ENCODE assay signal across 14 cellular contexts in the genomic region with DNA sequence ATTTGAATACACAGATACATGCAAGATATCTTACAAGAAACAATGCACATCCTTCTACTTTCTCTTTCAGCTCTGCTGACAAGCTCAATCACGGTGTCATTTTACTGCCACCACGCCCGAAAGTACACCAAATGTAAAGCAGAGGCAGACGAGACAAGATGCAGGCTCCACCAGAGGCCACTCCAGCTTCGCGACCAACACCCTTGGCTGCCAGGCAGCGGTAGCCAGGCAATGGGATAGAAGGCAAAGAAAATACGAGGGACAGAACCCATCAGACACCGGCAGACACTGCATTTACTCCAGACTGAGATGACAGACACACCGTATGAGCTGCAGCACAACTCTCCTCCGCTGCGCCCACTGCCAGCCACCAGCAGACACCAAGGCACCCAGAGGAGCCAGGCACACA. TPM values are rescaled to one million over a fixed set of nuclear protein-coding genes. Genes with fewer than 3 reads are reported as not detected.
DNase-seq lines count a peak whose midpoint lies in the region; ATAC-seq and TF ChIP-seq lines count a peak whose summit lies in the region.
"Had no signal": no experiment of that assay in that cellular context is flagged by ENCODE, and none has a peak within 500 bp of the region (broad histone marks: within the 10 kb centered on the region; RNA-seq: fewer than 3 reads in every experiment).

No MANE protein-coding gene starts in this region.

- no peak for ATAC-seq in stimulated activated naive CD8-positive, alpha-beta T cell treated with anti-CD3 and anti-CD28 coated beads, Interleukin-15, Interleukin-2, amounts not matched to agents 100 U/mL and 50 U/mL, for 24 hours
- no peak for ATAC-seq in naive thymus-derived CD4-positive, alpha-beta T cell
- ATAC-seq: GM12878, left lung had no signal

- H3K27me3 ChIP-seq in naive thymus-derived CD4-positive, alpha-beta T cell (ENCODE audit: control insufficient read depth in 2 of 2, insufficient read depth in 2 of 2, low read length in 2 of 2), result no peaks in the 10 kb centered on the region
- H3K27me3 ChIP-seq in uterus, result no peaks in the 10 kb centered on the region
- H3K27me3 ChIP-seq: esophagus squamous epithelium, left lung, tibial nerve had no signal

- intact Hi-C loops in naive thymus-derived CD4-positive, alpha-beta T cell (cut with micrococcal nuclease), result loop anchor here in 1 of 2 donors (5.0 kb wide), 1 partner anchor 40 kb away; the partner anchor contains the start of gene USP22
- intact Hi-C loops in uterus (cut with DNase I; ENCODE audit: low total_unique reads), result no loop called here

- CTCF ChIA-PET in naive thymus-derived CD4-positive, alpha-beta T cell (lab: Charles Lee), result no interaction called here

- no peaks in the 10 kb centered on the region for H3K27me3 Mint-ChIP-seq in stimulated activated naive CD8-positive, alpha-beta T cell treated with anti-CD3 and anti-CD28 coated beads, Interleukin-15, Interleukin-2, amounts not matched to agents 100 ng/mL and 50 ng/mL, for 24 hours
- no peaks in the 10 kb centered on the region for H3K27me3 Mint-ChIP-seq in brain
- H3K27me3 Mint-ChIP-seq in naive thymus-derived CD4-positive, alpha-beta T cell, result no peaks in the 10 kb centered on the region

- no peak overlapping the region for H3K4me3 ChIP-seq in naive thymus-derived CD4-positive, alpha-beta T cell (ENCODE audit: low read length)
- H3K4me3 ChIP-seq in uterus, result no peak overlapping the region
- H3K4me3 ChIP-seq: esophagus squamous epithelium, GM12878, left lung, PC-9, tibial nerve had no signal

- H3K4me1 ChIP-seq in naive thymus-derived CD4-positive, alpha-beta T cell (ENCODE audit: control insufficient read depth in 2 of 2, insufficient read depth in 2 of 2, low read length in 2 of 2), result peaks cover 0 to 35% of the 10 kb centered on the region in 2 donors
- peaks cover 0 to 16% of the 10 kb centered on the region in 2 donors for H3K4me1 ChIP-seq in uterus

- H3K4me3 Mint-ChIP-seq in stimulated activated naive CD8-positive, alpha-beta T cell treated with anti-CD3 and anti-CD28 coated beads, Interleukin-15, Interleukin-2, amounts not matched to agents 100 ng/mL and 50 ng/mL, for 24 hours, result no peak overlapping the region
- no peak overlapping the region for H3K4me3 Mint-ChIP-seq in brain
- peak overlapping the region in 8 of 10 donors; percentile 3 to 65 (median 33) for H3K4me3 Mint-ChIP-seq in naive thymus-derived CD4-positive, alpha-beta T cell

- peaks cover 40% of the 10 kb centered on the region for H3K4me1 Mint-ChIP-seq in stimulated activated naive CD8-positive, alpha-beta T cell treated with anti-CD3 and anti-CD28 coated beads, Interleukin-15, Interleukin-2, amounts not matched to agents 100 ng/mL and 50 ng/mL, for 24 hours (ENCODE audit: low read depth)
- H3K4me1 Mint-ChIP-seq in brain, result peaks cover 30% of the 10 kb centered on the region
- peaks cover 27 to 49% (median 44%) of the 10 kb centered on the region in 7 donors for H3K4me1 Mint-ChIP-seq in naive thymus-derived CD4-positive, alpha-beta T cell

- no peaks in the 10 kb centered on the region for H3K9me3 Mint-ChIP-seq in stimulated activated naive CD8-positive, alpha-beta T cell treated with anti-CD3 and anti-CD28 coated beads, Interleukin-15, Interleukin-2, amounts not matched to agents 100 ng/mL and 50 ng/mL, for 24 hours
- H3K9me3 Mint-ChIP-seq in brain, result no peaks in the 10 kb centered on the region
- no peaks in the 10 kb centered on the region for H3K9me3 Mint-ChIP-seq in naive thymus-derived CD4-positive, alpha-beta T cell

- TF ChIP-seq CTCF in brain (conservative IDR thresholded peaks at IDR 0.05) (no peak), uterus (IDR thresholded peaks at IDR 0.05) (no peak)

- H3K36me3 ChIP-seq in naive thymus-derived CD4-positive, alpha-beta T cell (ENCODE audit: control insufficient read depth in 2 of 3, insufficient read depth in 3 of 3, low read length in 3 of 3), result peaks cover 6 to 63% (median 16%) of the 10 kb centered on the region in 3 experiments
- H3K36me3 ChIP-seq in uterus, result no peaks in the 10 kb centered on the region

- H3K9me3 ChIP-seq in naive thymus-derived CD4-positive, alpha-beta T cell (ENCODE audit: control insufficient read depth in 2 of 3, low read length in 3 of 3), result no peaks in the 10 kb centered on the region
- H3K9me3 ChIP-seq in uterus, result no peaks in the 10 kb centered on the region
- H3K9me3 ChIP-seq: esophagus squamous epithelium, left lung, tibial nerve had no signal

- H3K27ac ChIP-seq in naive thymus-derived CD4-positive, alpha-beta T cell (ENCODE audit: low read depth, low read length), result peak overlapping the region; percentile 43
- H3K27ac ChIP-seq in uterus, result peak overlapping the region; percentile 11 to 59
- H3K27ac ChIP-seq: left lung, PC-9 had no signal

- H3K27ac Mint-ChIP-seq in stimulated activated naive CD8-positive, alpha-beta T cell treated with anti-CD3 and anti-CD28 coated beads, Interleukin-15, Interleukin-2, amounts not matched to agents 100 ng/mL and 50 ng/mL, for 24 hours, result peak overlapping the region; percentile 66
- peak overlapping the region; percentile 37 to 94 (median 82) for H3K27ac Mint-ChIP-seq in brain
- peak overlapping the region; percentile 58 to 93 (median 86) for H3K27ac Mint-ChIP-seq in naive thymus-derived CD4-positive, alpha-beta T cell

- no peak for DNase-seq in stimulated activated naive CD8-positive, alpha-beta T cell treated with anti-CD3 and anti-CD28 coated beads, Interleukin-15, Interleukin-2, amounts not matched to agents 100 U/mL and 50 U/mL, for 24 hours
- no peak for DNase-seq in naive thymus-derived CD4-positive, alpha-beta T cell
- DNase-seq in uterus, result no peak
- no peak for DNase-seq in NCI-H524 (lab: John Stamatoyannopoulos, UW)
- DNase-seq in T-helper 9 cell, result no peak
- no peak for DNase-seq in GDM1 (lab: John Stamatoyannopoulos, UW)
- DNase-seq: esophagus squamous epithelium, left lung, NCI-H1048, PC-9 had no signal

- no peak for TF ChIP-seq POLR2A in uterus (IDR thresholded peaks at IDR 0.05)

- POLR2A ChIA-PET in naive thymus-derived CD4-positive, alpha-beta T cell (lab: Charles Lee), result no interaction called here

- H3K36me3 Mint-ChIP-seq in stimulated activated naive CD8-positive, alpha-beta T cell treated with anti-CD3 and anti-CD28 coated beads, Interleukin-15, Interleukin-2, amounts not matched to agents 100 ng/mL and 50 ng/mL, for 24 hours (ENCODE audit: low read depth), result peaks cover 61% of the 10 kb centered on the region
- peaks cover 74% of the 10 kb centered on the region for H3K36me3 Mint-ChIP-seq in brain
- H3K36me3 Mint-ChIP-seq in naive thymus-derived CD4-positive, alpha-beta T cell, result peaks cover 9 to 34% (median 22%) of the 10 kb centered on the region in 5 donors

RNA-seq across cellular contexts. Expression of gene USP22, which starts 41.0 kb away (rescaled TPM):
- polyA plus RNA-seq in brain (ENCODE audit: insufficient read depth, low read depth, low replicate concordance), result 199 TPM
- 100 to 1,000 TPM; 134 to 172 (median 159) TPM for total RNA-seq in naive thymus-derived CD4-positive, alpha-beta T cell
- 10 to 100 TPM; 35.0 to 50.7 TPM for polyA plus RNA-seq in naive thymus-derived CD4-positive, alpha-beta T cell
- 100 to 1,000 TPM; 110 to 299 (median 189) TPM for total RNA-seq in uterus

Comparison
In these comparisons a context has a peak if more than half of its experiments do, and no peak if none do; other contexts are left out.
1. H3K4me3 Mint-ChIP-seq: peak in naive thymus-derived CD4-positive, alpha-beta T cell (8 of 10); none in stimulated activated naive CD8-positive, alpha-beta T cell treated with anti-CD3 and anti-CD28 coated beads, Interleukin-15, Interleukin-2, amounts not matched to agents 100 ng/mL and 50 ng/mL, for 24 hours (single experiment) and brain (0 of 5).
2. Peak in every context shown above with its lines, with median percentiles within 50 percentile points of each other: H3K27ac Mint-ChIP-seq.